ENCODE assay signal across 11 cellular contexts in the genomic region with DNA sequence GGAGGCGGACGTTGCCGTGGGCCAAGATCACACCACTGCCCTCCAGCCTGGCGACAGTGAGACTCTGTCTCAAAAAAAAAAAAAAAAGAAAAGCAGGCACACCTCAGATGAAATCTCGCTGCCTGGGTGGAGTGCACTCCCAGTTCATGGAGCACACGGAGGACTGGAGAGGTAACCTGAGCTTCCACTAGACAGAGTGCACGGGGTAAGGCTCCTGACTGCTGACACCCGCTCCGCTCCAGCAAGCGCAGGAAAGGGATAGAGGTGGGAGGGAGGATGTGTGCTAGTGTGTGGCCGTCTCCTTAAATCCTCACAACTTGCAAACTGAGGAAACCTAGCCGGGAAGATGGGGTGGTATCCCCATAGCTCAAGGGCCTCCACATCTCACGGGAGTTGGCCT. TPM values are rescaled to one million over a fixed set of nuclear protein-coding genes. Genes with fewer than 3 reads are reported as not detected.
A peak's percentile ranks its signal among the peaks of the same experiment; 100 is the strongest.
DNase-seq lines count a peak whose midpoint lies in the region; ATAC-seq, FAIRE-seq and TF ChIP-seq lines count a peak whose summit lies in the region.
"Had no signal": no experiment of that assay in that cellular context is flagged by ENCODE, and none has a peak within 500 bp of the region (broad histone marks: within the 10 kb centered on the region; RNA-seq: fewer than 3 reads in every experiment).

No MANE protein-coding gene starts in this region.

- H3K36me3 ChIP-seq in MM.1S (replicated peaks; ENCODE audit: insufficient read depth, low read length) (no peaks in the 10 kb centered on the region), H1 (ENCODE audit: control insufficient read depth in 2 of 4, insufficient read depth in 4 of 4, low read length in 3 of 4) (peaks cover 0 to 3% (median 0%) of the 10 kb centered on the region in 4 experiments; a peak in 1 of 8 replicates), rectal smooth muscle tissue (ENCODE audit: control insufficient read depth, insufficient read depth, low read length) (peaks cover 12% of the 10 kb centered on the region)

- ATAC-seq in GM19023 (IDR thresholded peaks at IDR 0.05; ENCODE audit: unreplicated experiment) = no peak

- TF ChIP-seq POLR2A in H1 (IDR thresholded peaks at IDR 0.05; ENCODE audit: control extremely low read depth in 1 of 2, low read depth in 2 of 2, low read length in 2 of 2) = no peak

- H3K4ac ChIP-seq in H1 (replicated peaks; ENCODE audit: insufficient read length, low read depth, low read length) = no peak overlapping the region

- TF ChIP-seq EP300 in H1 (IDR thresholded peaks at IDR 0.05; ENCODE audit: borderline replicate concordance in 1 of 2, low read depth in 2 of 2, low read length in 2 of 2) = no peak

- no peak overlapping the region for H2BK12ac ChIP-seq in H1 (ENCODE audit: low read depth, low read length)

- peaks cover 44% of the 10 kb centered on the region for H3K4me1 ChIP-seq in MM.1S (ENCODE audit: low read length)
- H3K4me1 ChIP-seq in H1 (replicated peaks in 1 of 4; ENCODE audit: control insufficient read depth in 3 of 4, insufficient read depth in 4 of 4, low read length in 3 of 4) = peaks cover 0 to 4% (median 1%) of the 10 kb centered on the region in 4 experiments; a peak in 4 of 7 replicates
- H3K4me1 ChIP-seq in rectal smooth muscle tissue (ENCODE audit: control insufficient read depth, insufficient read depth, low read length) = peaks cover 4% of the 10 kb centered on the region

- TF ChIP-seq CTCF in MM.1S (IDR thresholded peaks at IDR 0.05; ENCODE audit: low read length) (no peak), H1 (IDR thresholded peaks at IDR 0.05; ENCODE audit: control extremely low read depth in 1 of 3, insufficient read depth in 1 of 3, low read depth in 1 of 3, low read length in 3 of 3) (no peak), GM13977 (IDR thresholded peaks at IDR 0.05; ENCODE audit: extremely low read depth, insufficient read depth, missing control alignments) (no peak)

- H2AFZ ChIP-seq in MM.1S (ENCODE audit: low read length) = no peak overlapping the region
- H2AFZ ChIP-seq in H1 (ENCODE audit: low read length) = no peak overlapping the region

- H3K79me2 ChIP-seq in MM.1S (ENCODE audit: low read length) = peaks cover 41% of the 10 kb centered on the region
- H3K79me2 ChIP-seq in H1 (ENCODE audit: control insufficient read depth in 1 of 2, insufficient read depth in 2 of 2, low read length in 2 of 2) = no peaks in the 10 kb centered on the region

- CTCF ChIA-PET in H1 (lab: Charles Lee; ENCODE audit: partially characterized antibody) = interaction anchor here (0.9 to 1.4 kb wide), 3 partner anchors 14 to 77 kb away, joined by 3 to 6 read pairs (median 4); no protein-coding TSS in a partner anchor

- H3K18ac ChIP-seq in H1 (ENCODE audit: extremely low read depth, low read length) = no peak overlapping the region

- H4K91ac ChIP-seq in H1 (replicated peaks; ENCODE audit: insufficient read length, low read length) = no peak overlapping the region

- no peak overlapping the region for H3K14ac ChIP-seq in H1 (ENCODE audit: insufficient read length)

- no peak overlapping the region for H2BK20ac ChIP-seq in H1 (ENCODE audit: low read length)

- WGBS in H1 (ENCODE audit: extremely low coverage in 1 of 2, insufficient coverage in 1 of 2, insufficient read length in 1 of 2, insufficient replicate concordance in 2 of 2, low coverage in 1 of 2, low lambda C conversion rate in 2 of 2, missing lambda C conversion rate in 1 of 2), 2 experiments = 80% methylated on average over 7 of the region's 13 CpGs; no CpG with 5 or more reads in 1 of the 2 experiments

- H2BK5ac ChIP-seq in H1 (ENCODE audit: low read depth, low read length) = 0 out of 2 replicates have a peak overlapping the region, but pooled peaks have one; percentile 30

- no peak overlapping the region for H3K56ac ChIP-seq in H1 (replicated peaks; ENCODE audit: insufficient read length, low read depth, low read length)

- no peak overlapping the region for H3K4me3 ChIP-seq in MM.1S (ENCODE audit: low read length)
- H3K4me3 ChIP-seq in H1 (ENCODE audit: extremely low read depth in 1 of 4, insufficient read depth in 2 of 4, low read depth in 3 of 4, low read length in 4 of 4) = no peak overlapping the region
- H3K4me3 ChIP-seq in rectal smooth muscle tissue (ENCODE audit: low read length) = no peak overlapping the region

- no peak overlapping the region for H4K8ac ChIP-seq in H1 (ENCODE audit: extremely low read depth, insufficient read depth, low read length)

- H3K9ac ChIP-seq in MM.1S (ENCODE audit: low read length) (no peak overlapping the region), H1 (replicated peaks in 1 of 4; ENCODE audit: extremely low read depth in 1 of 4, low read depth in 3 of 4, low read length in 3 of 4) (no peak overlapping the region), rectal smooth muscle tissue (ENCODE audit: low read length) (no peak overlapping the region)

- no peaks in the 10 kb centered on the region for H3K27me3 ChIP-seq in MM.1S (replicated peaks; ENCODE audit: insufficient read depth, low read length)
- H3K27me3 ChIP-seq in H1 (replicated peaks in 1 of 4; ENCODE audit: control insufficient read depth in 3 of 4, extremely low read depth in 1 of 4, insufficient read depth in 3 of 4, low read length in 3 of 4) = no peaks in the 10 kb centered on the region
- H3K27me3 ChIP-seq in rectal smooth muscle tissue (ENCODE audit: control insufficient read depth, insufficient read depth, low read length) = no peaks in the 10 kb centered on the region

- H3K9me2 ChIP-seq in MM.1S (replicated peaks; ENCODE audit: insufficient read depth, low read length) = no peaks in the 10 kb centered on the region

- H2AK5ac ChIP-seq in H1 (ENCODE audit: low read depth, low read length) = no peak overlapping the region

- no peak for TF ChIP-seq RAD21 in H1 (IDR thresholded peaks at IDR 0.05 in 1 of 2, conservative IDR thresholded peaks at IDR 0.05 in 1 of 2; ENCODE audit: low read depth in 2 of 2, low read length in 2 of 2)

- POLR2A ChIA-PET in H1 (lab: Charles Lee; ENCODE audit: partially characterized antibody) = no interaction called here

- no peaks in the 10 kb centered on the region for H3K23me2 ChIP-seq in H1 (ENCODE audit: low read depth, low read length)

- no peak overlapping the region for H2BK15ac ChIP-seq in H1 (ENCODE audit: low read length)

- H2BK120ac ChIP-seq in H1 (replicated peaks; ENCODE audit: low read depth, low read length) = no peak overlapping the region

- no peak overlapping the region for H4K5ac ChIP-seq in H1 (ENCODE audit: insufficient read length, low read depth, low read length)

- H3K27ac ChIP-seq in MM.1S (ENCODE audit: low read length) = peak overlapping the region; percentile 82
- no peak overlapping the region for H3K27ac ChIP-seq in H1 (ENCODE audit: low read depth, low read length)
- peak overlapping the region; percentile 8 for H3K27ac ChIP-seq in rectal smooth muscle tissue (ENCODE audit: low read depth, low read length)

- H4K20me1 ChIP-seq in MM.1S (ENCODE audit: insufficient read depth, low read length) = no peaks in the 10 kb centered on the region
- no peaks in the 10 kb centered on the region for H4K20me1 ChIP-seq in H1 (replicated peaks in 1 of 2; ENCODE audit: control insufficient read depth in 1 of 2, insufficient read depth in 2 of 2, low read length in 2 of 2)

- no peak overlapping the region for H3K23ac ChIP-seq in H1 (ENCODE audit: insufficient read length)

- H3K79me1 ChIP-seq in H1 (ENCODE audit: low read depth, low read length) = no peaks in the 10 kb centered on the region; the same call in 1 of the 2 replicates

- in situ Hi-C loops in GM13977 (cut with MboI; ENCODE audit: low pct_unique_long_range_greater_than_20kb, low sequenced_read_pairs, unreplicated experiment) = no loop called here

- H3F3A ChIP-seq in MM.1S (ENCODE audit: insufficient read depth, low read length) = peaks cover 13% of the 10 kb centered on the region

- H3K4me2 ChIP-seq in MM.1S (ENCODE audit: low read depth, low read length) (no peak overlapping the region), H1 (ENCODE audit: insufficient read depth in 1 of 2, low read depth in 2 of 2, low read length in 2 of 2) (no peak overlapping the region)

- H3K9me3 ChIP-seq in MM.1S (replicated peaks; ENCODE audit: insufficient read depth, low read length) (no peaks in the 10 kb centered on the region), H1 (ENCODE audit: insufficient read depth in 2 of 2, low read depth in 1 of 2, low read length in 1 of 2) (no peaks in the 10 kb centered on the region)

- DNase-seq in MM.1S (no peak), NCI-H510A treated with DMSO at 0.1 percent for 48 hours (lab: John Stamatoyannopoulos, UW) (peak; percentile 89), H1 (ENCODE audit: low read depth in 1 of 2, low spot score in 2 of 2) (no peak), GM13977 (ENCODE audit: low spot score) (no peak), NCI-H82 treated with DMSO at 0.1 percent for 48 hours (lab: John Stamatoyannopoulos, UW; ENCODE audit: unreplicated experiment) (no peak)
- DNase-seq: activated CD4-positive, CD25-positive, alpha-beta regulatory T cell treated with anti-CD3 and anti-CD28 coated beads, Interleukin-2, amount 50 U/mL, for 72 hours; mesenchymal stem cell had no signal

- no peak for FAIRE-seq in H1 (lab: Jason Lieb, UNC)
- FAIRE-seq: G401.6, HTR-8/SVneo had no signal

TF ChIP-seq in H1, 55 proteins besides CTCF, POLR2A, EP300 and RAD21:
- TF ChIP-seq YY1 (IDR thresholded peaks at IDR 0.05; ENCODE audit: low read depth, low read length) = no peak
- TF ChIP-seq EGR1 (IDR thresholded peaks at IDR 0.05; ENCODE audit: borderline replicate concordance, low read depth, low read length) = no peak
- TF ChIP-seq CHD1 (IDR thresholded peaks at IDR 0.05; ENCODE audit: low read depth, low read length) = no peak
- no peak for TF ChIP-seq CREB1 (IDR thresholded peaks at IDR 0.05)
- no peak for TF ChIP-seq USF2 (IDR thresholded peaks at IDR 0.05; ENCODE audit: low read length)

RNA-seq across cellular contexts. Expression of gene FAM53B, which starts 50.8 kb away (rescaled TPM):
- total RNA-seq in H1 (2021; fragmentation: NEBNext Ultra II Directional; extraction: Animal tissue kit (Norgen Biotek cat#: 25700)) = 13.9 and 14.4 TPM in 2 replicates
- 5.3 and 7.9 TPM in 2 replicates for polyA plus RNA-seq in H1 (2011; rRNA removed)
- polyA plus RNA-seq in H1 (2011; cell fraction: cytosol; rRNA removed) = 6.9 TPM
- 9.7 TPM for polyA plus RNA-seq in H1 (2011; cell fraction: nucleus; rRNA removed)
- polyA plus RNA-seq in H1 (2012, experiment 1 of 2) = 6.0 to 8.9 TPM (median 8.6 TPM) in 4 replicates
- polyA plus RNA-seq in H1 (2012, experiment 2 of 2) = 7.8 TPM
- 5.2 TPM for polyA plus RNA-seq in H1 (2013, experiment 1 of 2)
- 5.4 TPM for polyA plus RNA-seq in H1 (2013, experiment 2 of 2)
- polyA minus RNA-seq in H1 (2011; rRNA and poly(A)+ RNA removed) = 15.9 and 18.0 TPM in 2 replicates
- 13.6 TPM for polyA minus RNA-seq in H1 (2011; cell fraction: cytosol; rRNA and poly(A)+ RNA removed)
- polyA minus RNA-seq in H1 (2011; cell fraction: nucleus; rRNA and poly(A)+ RNA removed) = 14.8 TPM
